34 cellular contexts compared by ENCODE assay signal in the genomic region with DNA sequence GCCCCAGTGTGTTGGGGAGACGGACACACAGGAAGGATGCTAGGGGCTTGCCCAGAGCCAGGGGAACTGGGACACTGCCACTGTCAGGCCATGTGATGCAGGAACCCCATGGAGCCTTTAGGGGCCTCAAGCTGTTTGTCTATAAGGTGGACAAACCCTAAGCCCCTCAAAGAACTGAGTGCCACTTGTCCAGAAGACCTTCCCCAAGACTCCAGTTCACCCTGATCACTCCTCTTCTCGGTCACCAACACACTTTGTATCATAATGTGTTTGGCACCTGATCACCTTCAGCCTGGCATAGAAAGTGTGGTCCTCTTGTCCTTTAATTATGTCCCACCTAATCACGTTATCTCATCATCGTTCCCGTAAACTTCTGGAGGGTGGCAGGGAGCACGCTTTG. TPM values are rescaled to one million over a fixed set of nuclear protein-coding genes. Genes with fewer than 3 reads are reported as not detected.
"Had no signal": no experiment of that assay in that cellular context is flagged by ENCODE, and none has a peak within 500 bp of the region (broad histone marks: within the 10 kb centered on the region; RNA-seq: fewer than 3 reads in every experiment).

No MANE protein-coding gene starts in this region.

- H3K4me3 ChIP-seq: Peyer's patch had no signal

- H3K27me3 ChIP-seq: Peyer's patch had no signal

- H3K4me3 Mint-ChIP-seq: activated CD4-positive, alpha-beta T cell treated with anti-CD3 and anti-CD28 coated beads, Interleukin-2, amount 10 ng/mL, durations not matched to agents 24 days and 14 days; activated naive CD4-positive, alpha-beta T cell treated with anti-CD3 and anti-CD28 coated beads, Interleukin-2, amount 10 ng/mL, durations not matched to agents 7 days and 5 days; activated naive CD8-positive, alpha-beta T cell; activated naive CD8-positive, alpha-beta T cell treated with anti-CD3 and anti-CD28 coated beads, Interleukin-2, amount 50 U/mL, for 24 hours; brain; T-cell had no signal

- H3K36me3 Mint-ChIP-seq: activated naive CD8-positive, alpha-beta T cell had no signal

- H3K27ac Mint-ChIP-seq: activated CD4-positive, alpha-beta T cell treated with anti-CD3 and anti-CD28 coated beads, Interleukin-2, amount 10 ng/mL, durations not matched to agents 24 days and 14 days; activated naive CD4-positive, alpha-beta T cell treated with anti-CD3 and anti-CD28 coated beads, Interleukin-2, amount 10 ng/mL, durations not matched to agents 7 days and 5 days; activated naive CD8-positive, alpha-beta T cell; activated naive CD8-positive, alpha-beta T cell treated with anti-CD3 and anti-CD28 coated beads, Interleukin-2, amount 50 U/mL, for 24 hours; brain had no signal

- ATAC-seq: activated naive CD8-positive, alpha-beta T cell treated with anti-CD3 and anti-CD28 coated beads, Interleukin-2, amount 50 U/mL, for 24 hours; PC-3; SK-N-SH treated with all-trans-retinoic acid at 6 μM for 48 hours; T-cell had no signal

- H3K27ac ChIP-seq: Peyer's patch had no signal

- H3K4me1 ChIP-seq: Peyer's patch had no signal

- DNase-seq: activated CD4-positive, alpha-beta T cell treated with anti-CD3 and anti-CD28 coated beads, Interleukin-2, amount 10 ng/mL, durations not matched to agents 24 days and 14 days; activated CD4-positive, alpha-beta T cell treated with anti-CD3 and anti-CD28 coated beads, Interleukin-2, amount 50 U/mL, for 4 hours; activated CD8-positive, alpha-beta memory T cell treated with anti-CD3 and anti-CD28 coated beads, Interleukin-2, amount 50 U/mL, for 48 hours; activated effector memory CD4-positive, alpha-beta T cell treated with Interleukin-2 at 50 U/mL for 16 hours; activated naive CD4-positive, alpha-beta T cell treated with anti-CD3 and anti-CD28 coated beads, Interleukin-2, amount 10 ng/mL, durations not matched to agents 7 days and 5 days; activated naive CD8-positive, alpha-beta T cell treated with anti-CD3 and anti-CD28 coated beads, Interleukin-2, amount 50 U/mL, for 24 hours; activated T-cell treated with anti-CD3 and anti-CD28 coated beads, Interleukin-2, amount 50 U/mL, for 48 hours; anterior cingulate cortex; caudate nucleus; cerebellar nuclear complex; NCI-H1092 treated with DMSO at 0.1 percent for 48 hours; NCI-H1417; NCI-H146; NCI-H187; NCI-H2029 treated with DMSO at 0.1 percent for 48 hours; NCI-H2107; NCI-H2171; NCI-H510A; NCI-H526; NCI-H748 treated with DMSO at 0.1 percent for 48 hours; NK-92 treated with Interleukin-12 subunit alpha and Interleukin-12 subunit beta, amount 100 ng/mL, for 24 hours; PC-3; RPMI8226; SIG-M5; T-cell; T-helper 2 cell; T1000 had no signal

- H3K9me3 Mint-ChIP-seq: activated CD4-positive, alpha-beta T cell treated with anti-CD3 and anti-CD28 coated beads, Interleukin-2, amount 10 ng/mL, durations not matched to agents 24 days and 14 days; activated naive CD4-positive, alpha-beta T cell treated with anti-CD3 and anti-CD28 coated beads, Interleukin-2, amount 10 ng/mL, durations not matched to agents 7 days and 5 days; activated naive CD8-positive, alpha-beta T cell treated with anti-CD3 and anti-CD28 coated beads, Interleukin-2, amount 50 U/mL, for 24 hours; T-cell had no signal

- H3K9me3 ChIP-seq: Peyer's patch had no signal

- H3K4me1 Mint-ChIP-seq: brain had no signal

- H3K27me3 Mint-ChIP-seq: activated naive CD8-positive, alpha-beta T cell; T-cell had no signal

RNA-seq across cellular contexts. Expression of a gene that starts 0.7 kb away (rescaled TPM):
- total RNA-seq: activated CD4-positive, alpha-beta T cell treated with anti-CD3 and anti-CD28 coated beads, Interleukin-2, amount 10 ng/mL, durations not matched to agents 24 days and 14 days; bronchial epithelial cell; M059J; PC-3; Peyer's patch; SK-MEL-5 had no signal

RNA-seq across cellular contexts. Expression of a gene that starts 22.5 kb away (rescaled TPM):
- total RNA-seq: activated CD4-positive, alpha-beta T cell treated with anti-CD3 and anti-CD28 coated beads, Interleukin-2, amount 10 ng/mL, durations not matched to agents 24 days and 14 days; bronchial epithelial cell; M059J; PC-3; Peyer's patch; SK-MEL-5; T-cell had no signal
